In genomic region chr9:86997158-86997557, GRCh38 we compare ENCODE assay signal across 17 cellular contexts. TPM values are rescaled to one million over a fixed set of nuclear protein-coding genes. Genes with fewer than 3 reads are reported as not detected.
DNase-seq lines count a peak whose midpoint lies in the region; ATAC-seq and TF ChIP-seq lines count a peak whose summit lies in the region.
"Had no signal": no experiment of that assay in that cellular context is flagged by ENCODE, and none has a peak within 500 bp of the region (broad histone marks: within the 10 kb centered on the region; RNA-seq: fewer than 3 reads in every experiment).

No MANE protein-coding gene starts in this region.

- no peaks in the 10 kb centered on the region for H3K36me3 ChIP-seq in kidney epithelial cell (ENCODE audit: control insufficient read depth, insufficient read depth, low read length)
- H3K36me3 ChIP-seq: BLaER1 treated with 17β-estradiol and CSF1 and Interleukin-3, amounts not matched to agents 10 nM and 100 nM had no signal

- H3K27ac Mint-ChIP-seq in chondrocyte (ENCODE audit: unreplicated experiment), result no peak overlapping the region

- no peak for ATAC-seq in HG03442 (IDR thresholded peaks at IDR 0.05; ENCODE audit: unreplicated experiment)
- ATAC-seq in GM19324 (IDR thresholded peaks at IDR 0.05; ENCODE audit: low FRiP score, unreplicated experiment), result no peak
- ATAC-seq: GM12878, PC-3 had no signal

- H3K9me3 Mint-ChIP-seq in chondrocyte (ENCODE audit: low read depth), result peaks cover 2% of the 10 kb centered on the region

- H3K27me3 Mint-ChIP-seq in chondrocyte (ENCODE audit: low read depth), result no peaks in the 10 kb centered on the region

- no peak overlapping the region for H3K4me3 ChIP-seq in kidney epithelial cell (ENCODE audit: low read depth, low read length)
- H3K4me3 ChIP-seq: BLaER1 treated with 17β-estradiol and CSF1 and Interleukin-3, amounts not matched to agents 10 nM and 100 nM; GM12878 had no signal

- H3K36me3 Mint-ChIP-seq in chondrocyte (ENCODE audit: low read depth), result peaks cover 1% of the 10 kb centered on the region

- no peak overlapping the region for H3K4me3 Mint-ChIP-seq in chondrocyte (ENCODE audit: unreplicated experiment)

- no peaks in the 10 kb centered on the region for H3K27me3 ChIP-seq in kidney epithelial cell (ENCODE audit: control insufficient read depth, insufficient read depth, low read length)
- H3K27me3 ChIP-seq: BLaER1 treated with 17β-estradiol and CSF1 and Interleukin-3, amounts not matched to agents 10 nM and 100 nM had no signal

- TF ChIP-seq CTCF in chondrocyte (IDR thresholded peaks at IDR 0.05) (peak; percentile 57), kidney epithelial cell (IDR thresholded peaks at IDR 0.05; ENCODE audit: insufficient read depth, low read length, poor library complexity, severe bottlenecking) (peak; percentile 7)

- DNase-seq in NCI-H82 (lab: John Stamatoyannopoulos, UW) (peak; percentile 16), NCI-H82 treated with DMSO at 0.1 percent for 48 hours (lab: John Stamatoyannopoulos, UW; ENCODE audit: unreplicated experiment) (no peak), chondrocyte (ENCODE audit: low spot score) (no peak), kidney epithelial cell (ENCODE audit: low read depth) (no peak), NCI-H146 (lab: John Stamatoyannopoulos, UW) (no peak), iPS-NIHi7 (ENCODE audit: extremely low spot score) (no peak)
- DNase-seq: DMS79, NCI-H1436 treated with DMSO at 0.1 percent for 48 hours, NCI-H2081 treated with DMSO at 0.1 percent for 48 hours, NCI-H526, PC-3, Right ventricle myocardium superior had no signal

- peaks cover 6% of the 10 kb centered on the region for H3K4me1 Mint-ChIP-seq in chondrocyte (ENCODE audit: low read depth)

RNA-seq across cellular contexts. Expression of gene GAS1, which starts 49.9 kb away (rescaled TPM):
- 56.5 to 70.3 TPM (median 70.0 TPM) in 3 replicates for total RNA-seq in chondrocyte
- total RNA-seq in kidney epithelial cell, result 6.1 and 8.3 TPM in 2 replicates
- total RNA-seq: G401, GM12878, PC-3 had no signal
